ENCODE assay signal across 8 cellular contexts in genomic region chr2:206443735-206444527, GRCh38. TPM values are rescaled to one million over a fixed set of nuclear protein-coding genes. Genes with fewer than 3 reads are reported as not detected.
A peak's percentile ranks its signal among the peaks of the same experiment; 100 is the strongest.
DNase-seq lines count a peak whose midpoint lies in the region; ATAC-seq and TF ChIP-seq lines count a peak whose summit lies in the region.

No MANE protein-coding gene starts in this region.

- no peak overlapping the region for H4K5ac ChIP-seq in H9 (ENCODE audit: insufficient read length, low read depth, low read length)

- H3K4me1 Mint-ChIP-seq in H9 = peaks cover 36 to 50% of the 10 kb centered on the region in 2 experiments

- H2BK120ac ChIP-seq in H9 (ENCODE audit: low read depth, low read length, poor library complexity, severe bottlenecking) = no peak overlapping the region

- ATAC-seq in body of pancreas = peak; percentile 52
- no peak for ATAC-seq in HG03097 (IDR thresholded peaks at IDR 0.05; ENCODE audit: low FRiP score, unreplicated experiment)

- H3K9ac ChIP-seq in H9 (ENCODE audit: extremely low read depth, insufficient read length, low read length) = peak overlapping the region; percentile 20
- no peak overlapping the region for H3K9ac ChIP-seq in smooth muscle cell (ENCODE audit: low read depth)

- no peaks in the 10 kb centered on the region for H3K36me3 ChIP-seq in body of pancreas (replicated peaks in 1 of 2; ENCODE audit: insufficient read depth in 1 of 2, low read depth in 2 of 2)
- no peaks in the 10 kb centered on the region for H3K36me3 ChIP-seq in smooth muscle cell (ENCODE audit: low read depth)

- H3K79me1 ChIP-seq in H9 (ENCODE audit: insufficient read depth, low read depth, low read length, poor library complexity, severe bottlenecking) = no peaks in the 10 kb centered on the region

- H3K36me3 Mint-ChIP-seq in H9 (ENCODE audit: insufficient read depth in 1 of 3, low read depth in 3 of 3) = peaks cover 1 to 10% (median 3%) of the 10 kb centered on the region in 3 experiments; a peak in 5 of 7 replicates

- H3K23me2 ChIP-seq in H9 (ENCODE audit: insufficient read length, low read depth, low read length, poor library complexity, severe bottlenecking) = peaks cover 12% of the 10 kb centered on the region

- H3K4me1 ChIP-seq in H9 (ENCODE audit: insufficient read depth, low read length) (peaks cover 3% of the 10 kb centered on the region; the same call in 1 of the 2 replicates), body of pancreas (peaks cover 7% of the 10 kb centered on the region), smooth muscle cell (ENCODE audit: low read depth) (peaks cover 22% of the 10 kb centered on the region)

- peaks cover 44% of the 10 kb centered on the region for H3K27me3 Mint-ChIP-seq in H9 (ENCODE audit: low read depth)

- H2BK20ac ChIP-seq in H9 (ENCODE audit: low read depth, low read length, poor library complexity, severe bottlenecking) = no peak overlapping the region

- H3K79me2 ChIP-seq in H9 (ENCODE audit: insufficient read depth, low read length) = peaks cover 2% of the 10 kb centered on the region; the same call in 1 of the 2 replicates
- H3K79me2 ChIP-seq in smooth muscle cell (ENCODE audit: low read depth) = no peaks in the 10 kb centered on the region

- H3K4me2 ChIP-seq in H9 (ENCODE audit: insufficient read depth, insufficient read length, low read length) = peak overlapping the region; percentile 96
- H3K4me2 ChIP-seq in smooth muscle cell = peak overlapping the region; percentile 88

- H3K56ac ChIP-seq in H9 (ENCODE audit: insufficient read length, low read depth, low read length) = no peak overlapping the region

- H3K4me3 Mint-ChIP-seq in H9 = peak overlapping the region; percentile 77 to 94

- H3K4me3 ChIP-seq in body of pancreas (no peak overlapping the region), smooth muscle cell (peak overlapping the region; percentile 52)

- intact Hi-C loops in body of pancreas (cut with DNase I) = no loop called here

- no peaks in the 10 kb centered on the region for H4K20me1 ChIP-seq in H9 (ENCODE audit: control insufficient read depth, insufficient read depth, insufficient read length)
- no peaks in the 10 kb centered on the region for H4K20me1 ChIP-seq in smooth muscle cell (ENCODE audit: low read depth)

- H3K9me3 Mint-ChIP-seq in H9 = no peaks in the 10 kb centered on the region

- no peak overlapping the region for H3K23ac ChIP-seq in H9 (ENCODE audit: insufficient read length, low read depth, low read length)

- H3K18ac ChIP-seq in H9 (ENCODE audit: insufficient read length, low read depth, low read length) = no peak overlapping the region

- H2AFZ ChIP-seq in H9 (ENCODE audit: low read length) (peak overlapping the region; percentile 69), smooth muscle cell (ENCODE audit: low read depth) (peak overlapping the region; percentile 74)

- H3K4ac ChIP-seq in H9 (ENCODE audit: low read depth, low read length) = no peak overlapping the region

- no CpG with 5 or more reads among the region's 77 CpGs for WGBS in H9 (ENCODE audit: extremely low coverage, insufficient read length, low lambda C conversion rate)
- 4 to 6% methylated on average over 50 to 72 of the region's 77 CpGs for WGBS in body of pancreas, 2 donors
- WGBS in smooth muscle cell (ENCODE audit: low lambda C conversion rate) = 4% methylated on average over 34 of the region's 77 CpGs

- peak overlapping the region; percentile 64 for H3K14ac ChIP-seq in H9 (ENCODE audit: insufficient read depth, low read length)

- DNase-seq in NCI-H345 (lab: John Stamatoyannopoulos, UW) = peak; percentile 51
- DNase-seq in NCI-H345 treated with DMSO at 0.1 percent for 48 hours (lab: John Stamatoyannopoulos, UW; ENCODE audit: unreplicated experiment) = no peak
- peak; percentile 51 for DNase-seq in H9
- DNase-seq in NCI-H510A treated with DMSO at 0.1 percent for 48 hours (lab: John Stamatoyannopoulos, UW) = peak; percentile 52
- DNase-seq in body of pancreas = peak in 2 of 4 donors; percentile 7 to 26
- peak; percentile 81 for DNase-seq in iPS-NIHi11 (ENCODE audit: low spot score)
- peak; percentile 50 for DNase-seq in smooth muscle cell (lab: John Stamatoyannopoulos, UW; ENCODE audit: unreplicated experiment)

- no peak overlapping the region for H4K91ac ChIP-seq in H9 (ENCODE audit: insufficient read length, low read depth, low read length)

- H3K27me3 ChIP-seq in H9 (ENCODE audit: insufficient read depth, low read length) (no peaks in the 10 kb centered on the region; the same call in 1 of the 2 replicates), body of pancreas (peaks cover 0 to 4% of the 10 kb centered on the region in 2 donors), smooth muscle cell (ENCODE audit: low read depth) (peaks cover 33% of the 10 kb centered on the region)

- H4K8ac ChIP-seq in H9 (replicated peaks; ENCODE audit: insufficient read length, low read depth, low read length) = no peak overlapping the region

- no peaks in the 10 kb centered on the region for H3F3A ChIP-seq in smooth muscle cell (ENCODE audit: low read depth)

- no peaks in the 10 kb centered on the region for H3K9me3 ChIP-seq in H9 (ENCODE audit: control insufficient read depth, low read depth, low read length)
- no peaks in the 10 kb centered on the region for H3K9me3 ChIP-seq in body of pancreas
- no peaks in the 10 kb centered on the region for H3K9me3 ChIP-seq in smooth muscle cell (replicated peaks; ENCODE audit: low read depth)

- no peak overlapping the region for H2BK5ac ChIP-seq in H9 (ENCODE audit: insufficient read length, low read length)

- H2AK5ac ChIP-seq in H9 (ENCODE audit: insufficient read length, low read length) = no peak overlapping the region

- no peak overlapping the region for H2BK12ac ChIP-seq in H9 (ENCODE audit: insufficient read length, low read depth, low read length)

- H2BK15ac ChIP-seq in H9 (ENCODE audit: low read depth, low read length) = no peak overlapping the region

- TF ChIP-seq CTCF in H9 (conservative IDR thresholded peaks at IDR 0.05) (no peak), body of pancreas (IDR thresholded peaks at IDR 0.05) (peak in 1 of 7 experiments; percentile 24), smooth muscle cell (IDR thresholded peaks at IDR 0.05; ENCODE audit: borderline replicate concordance, insufficient read depth, poor library complexity, severe bottlenecking) (no peak)

- H3K27ac ChIP-seq in H9 (ENCODE audit: insufficient read length, low read depth, low read length) (no peak overlapping the region), body of pancreas (no peak overlapping the region), smooth muscle cell (ENCODE audit: low read depth) (no peak overlapping the region)

- TF ChIP-seq POLR2A in body of pancreas (IDR thresholded peaks at IDR 0.05) = no peak

- H3T11ph ChIP-seq in H9 (ENCODE audit: low read length) = no peak overlapping the region

- no peak overlapping the region for H3K27ac Mint-ChIP-seq in H9

RNA-seq across cellular contexts. Expression of gene ADAM23, which starts 0.6 kb away (rescaled TPM):
- total RNA-seq in H9 (2021) (21.4 and 24.2 TPM in 2 replicates), body of pancreas (under 1 TPM; under 0.01 to 0.26 TPM), smooth muscle cell (4.8 and 7.0 TPM in 2 replicates)
- 11.9 and 18.2 TPM in 2 replicates for polyA plus RNA-seq in smooth muscle cell
